Comparison of ENCODE assay signal across 36 cellular contexts in genomic region chr17:52673791-52674190, GRCh38.
"Had no signal": no experiment of that assay in that cellular context is flagged by ENCODE, and none has a peak within 500 bp of the region (broad histone marks: within the 10 kb centered on the region; RNA-seq: fewer than 3 reads in every experiment).

No MANE protein-coding gene starts in this region.

- H3K4me1 Mint-ChIP-seq: natural killer cell; stimulated activated memory B cell treated with anti-CD40 and anti-IgM and Interleukin-4, amounts not matched to agents 10 μg/mL and 1 μg/mL and 100 μg/mL, for 72 hours; stimulated activated naive CD8-positive, alpha-beta T cell treated with anti-CD3 and anti-CD28 coated beads, Interleukin-15, amount 100 ng/mL, for 72 hours had no signal

- FAIRE-seq: TTC549 had no signal

- H3K27ac ChIP-seq: adrenal gland, body of pancreas, cardiac muscle cell, coronary artery, dorsolateral prefrontal cortex, left lung, lower lobe of right lung, neural progenitor cell, parathyroid adenoma, psoas muscle, right atrium auricular region, vagina, VCaP had no signal

- H3K9me3 Mint-ChIP-seq: type B pancreatic cell had no signal

- H3K27me3 Mint-ChIP-seq: activated naive CD8-positive, alpha-beta T cell; stimulated activated memory B cell treated with anti-CD40 and anti-IgM and Interleukin-4, amounts not matched to agents 10 μg/mL and 1 μg/mL and 100 μg/mL, for 72 hours; stimulated activated naive CD8-positive, alpha-beta T cell treated with anti-CD3 and anti-CD28 coated beads, Interleukin-15, amount 100 ng/mL, for 72 hours; type B pancreatic cell had no signal

- H3K36me3 ChIP-seq: adrenal gland, cardiac muscle cell, left lung, lower lobe of right lung, neural progenitor cell, right atrium auricular region, vagina had no signal

- H3K36me3 Mint-ChIP-seq: activated naive CD8-positive, alpha-beta T cell; neural progenitor cell; stimulated activated memory B cell treated with anti-CD40 and anti-IgM and Interleukin-4, amounts not matched to agents 10 μg/mL and 1 μg/mL and 100 μg/mL, for 72 hours; type B pancreatic cell had no signal

- ATAC-seq: body of pancreas; left lung; lower lobe of right lung; natural killer cell; psoas muscle; stimulated activated memory B cell treated with anti-CD40 and anti-IgM and Interleukin-4, amounts not matched to agents 10 μg/mL and 1 μg/mL and 100 μg/mL, for 72 hours; stimulated activated naive CD8-positive, alpha-beta T cell treated with anti-CD3 and anti-CD28 coated beads, Interleukin-15, amount 100 ng/mL, for 72 hours had no signal

- H3K27ac Mint-ChIP-seq: activated naive CD8-positive, alpha-beta T cell; natural killer cell; neural progenitor cell; stimulated activated memory B cell treated with anti-CD40 and anti-IgM and Interleukin-4, amounts not matched to agents 10 μg/mL and 1 μg/mL and 100 μg/mL, for 72 hours; stimulated activated naive CD8-positive, alpha-beta T cell treated with anti-CD3 and anti-CD28 coated beads, Interleukin-15, amount 100 ng/mL, for 72 hours; type B pancreatic cell had no signal

- H3K4me3 ChIP-seq: adrenal gland, body of pancreas, cardiac muscle cell, coronary artery, dorsolateral prefrontal cortex, left lung, lower lobe of right lung, neural progenitor cell, psoas muscle, right atrium auricular region, smooth muscle cell, vagina had no signal

- H3K4me3 Mint-ChIP-seq: activated naive CD8-positive, alpha-beta T cell; natural killer cell; neural progenitor cell; stimulated activated memory B cell treated with anti-CD40 and anti-IgM and Interleukin-4, amounts not matched to agents 10 μg/mL and 1 μg/mL and 100 μg/mL, for 72 hours; stimulated activated naive CD8-positive, alpha-beta T cell treated with anti-CD3 and anti-CD28 coated beads, Interleukin-15, amount 100 ng/mL, for 72 hours; type B pancreatic cell had no signal

- DNase-seq: activated CD4-positive, alpha-beta T cell treated with anti-CD3 and anti-CD28 coated beads for 4 hours; activated CD4-positive, alpha-beta T cell treated with anti-CD3 and anti-CD28 coated beads, Interleukin-2, amount 50 U/mL, for 4 hours; activated CD8-positive, alpha-beta memory T cell treated with anti-CD3 and anti-CD28 coated beads for 24 hours; activated effector memory CD4-positive, alpha-beta T cell treated with Interleukin-2 at 50 U/mL for 16 hours; activated naive CD4-positive, alpha-beta T cell treated with Interleukin-2 at 50 U/mL for 16 hours; adrenal gland; aorta; body of pancreas; dorsolateral prefrontal cortex; effector memory CD4-positive, alpha-beta T cell; head of caudate nucleus; hypothalamus; kidney glomerular epithelial cell; left lung; lower lobe of right lung; mesenchymal stem cell; natural killer cell; occipital lobe; psoas muscle; stimulated activated CD4-positive, alpha-beta T cell treated with anti-CD3 and anti-CD28 coated beads, Interleukin-1b, Interleukin-23, amount 100 ng/mL, for 48 hours; stimulated activated CD4-positive, alpha-beta T cell treated with anti-CD3 and anti-CD28 coated beads, Interleukin-4, amount 100 ng/mL, for 4 hours; stimulated activated CD8-positive, alpha-beta memory T cell treated with anti-CD3 and anti-CD28 coated beads, Interleukin-4, amount 100 ng/mL, for 48 hours; stimulated activated naive CD8-positive, alpha-beta T cell treated with anti-CD3 and anti-CD28 coated beads, Interleukin-15, amount 100 ng/mL, for 72 hours; substantia nigra had no signal

- H3K4me1 ChIP-seq: adrenal gland, body of pancreas, left lung, lower lobe of right lung, neural progenitor cell, parathyroid adenoma, psoas muscle, right atrium auricular region, vagina had no signal

- H3K9me3 ChIP-seq: adrenal gland, body of pancreas, lower lobe of right lung, vagina had no signal

- H3K27me3 ChIP-seq: adrenal gland, body of pancreas, cardiac muscle cell, dorsolateral prefrontal cortex, left lung, neural progenitor cell, right atrium auricular region, vagina had no signal
